22 cellular contexts compared by ENCODE assay signal in the genomic region with DNA sequence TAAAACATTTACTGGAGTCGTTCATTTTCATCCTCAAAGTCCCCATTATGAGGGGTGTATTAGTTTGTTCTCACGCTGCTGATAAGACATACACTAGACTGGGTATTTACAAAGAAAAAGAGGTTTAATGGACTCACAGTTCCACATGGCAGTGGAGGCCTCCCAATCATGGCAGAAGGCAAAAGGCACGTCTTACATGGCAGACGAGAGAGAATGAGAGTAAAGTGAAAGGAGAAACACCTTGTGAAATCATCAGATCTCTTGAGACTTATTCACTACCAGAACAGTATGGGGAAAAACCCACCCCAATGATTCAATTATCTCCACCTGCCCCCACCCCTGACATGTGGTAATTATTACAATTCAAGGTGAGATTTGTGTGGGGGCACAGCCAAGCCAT.
"Had no signal": no experiment of that assay in that cellular context is flagged by ENCODE, and none has a peak within 500 bp of the region (broad histone marks: within the 10 kb centered on the region; RNA-seq: fewer than 3 reads in every experiment).

No MANE protein-coding gene starts in this region.

- ATAC-seq: HepG2, Right ventricle myocardium inferior, T-cell had no signal

- H3K4me3 ChIP-seq: PC-9, Peyer's patch, SJSA1, SK-N-MC had no signal

- H2AFZ ChIP-seq: PC-9 had no signal

- H3K4me1 ChIP-seq: Peyer's patch, SJSA1 had no signal

- H3K9ac ChIP-seq: KMS-11 had no signal

- H3K27ac ChIP-seq: KMS-11, PC-9, Peyer's patch, SJSA1, SK-N-MC had no signal

- H3K27me3 ChIP-seq: Peyer's patch, SJSA1 had no signal

- FAIRE-seq: HepG2 had no signal

- DNase-seq: IMR-90, Kasumi-1, MM.1S, NCI-H1092 treated with DMSO at 0.1 percent for 48 hours, NCI-H1436, NCI-H187, NCI-H2029, NCI-H2081 treated with DMSO at 0.1 percent for 48 hours, NCI-H345, NCI-H446 treated with DMSO at 0.1 percent for 48 hours, NCI-H510A treated with DMSO at 0.1 percent for 48 hours, NCI-H526, PC-9, Peyer's patch, SIG-M5, SW 1271, T-cell had no signal

- H3K9me3 ChIP-seq: Peyer's patch had no signal

- H3K36me3 ChIP-seq: Peyer's patch, SJSA1 had no signal

- H3K4me2 ChIP-seq: KMS-11, PC-9 had no signal
